In the genomic region with DNA sequence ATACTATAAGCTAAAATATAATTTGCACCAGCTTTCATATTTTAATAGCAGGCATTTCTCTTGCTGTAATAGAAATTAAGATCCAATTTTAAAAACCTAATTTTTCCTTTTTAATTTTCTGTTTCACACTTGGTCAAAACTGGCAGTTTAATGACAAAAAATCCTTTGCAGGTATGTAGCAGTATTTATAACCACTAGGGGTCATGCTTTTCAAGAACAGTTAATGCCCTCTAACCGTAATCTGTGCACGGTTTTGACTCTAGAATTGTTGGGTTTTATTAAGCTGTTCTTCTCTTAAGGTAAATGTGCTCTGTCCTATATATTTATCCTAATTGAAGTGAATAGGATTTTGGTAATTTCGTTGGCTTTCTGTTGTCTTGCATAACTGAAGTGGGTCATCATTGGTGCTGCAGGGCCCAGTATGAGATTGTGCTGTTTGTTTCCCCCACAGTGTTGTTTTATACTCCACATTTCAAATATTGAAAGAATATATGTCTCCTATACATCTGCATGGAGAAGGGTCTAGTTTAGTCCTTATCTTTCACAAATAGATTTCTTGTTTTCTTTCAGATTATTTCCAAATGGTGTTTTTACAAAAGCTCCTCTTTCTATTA, we compare ENCODE assay signal across 8 cellular contexts.
DNase-seq lines count a peak whose midpoint lies in the region; ATAC-seq and TF ChIP-seq lines count a peak whose summit lies in the region.

No MANE protein-coding gene starts in this region.

- CTCF ChIA-PET in activated CD8-positive, alpha-beta T cell treated with anti-CD3 and anti-CD28 coated beads for 36 hours (lab: Charles Lee): interaction anchor here (0.5 to 1.6 kb wide), 11 partner anchors 9 to 1116 kb away, joined by 3 to 10 read pairs (median 3); no protein-coding TSS in a partner anchor
- CTCF ChIA-PET in activated CD8-positive, alpha-beta T cell treated with anti-CD3 and anti-CD28 coated beads, Interleukin-2, amount 10 ng/mL, durations not matched to agents 7 days and 5 days (lab: Charles Lee): interaction anchor here (0.6 to 2.0 kb wide), 13 partner anchors 9 to 665 kb away, joined by 3 to 8 read pairs (median 3); no protein-coding TSS in a partner anchor

- ATAC-seq in activated CD8-positive, alpha-beta T cell treated with anti-CD3 and anti-CD28 coated beads for 36 hours: no peak
- ATAC-seq in activated CD8-positive, alpha-beta T cell treated with anti-CD3 and anti-CD28 coated beads, Interleukin-2, amount 10 ng/mL, durations not matched to agents 7 days and 5 days: no peak
- ATAC-seq in right lobe of liver: peak; percentile 76 to 83 (median 80)
- no peak for ATAC-seq in stimulated activated naive CD8-positive, alpha-beta T cell treated with anti-CD3 and anti-CD28 coated beads, Interleukin-15, amount 100 ng/mL, for 72 hours

- peak; percentile 83 for TF ChIP-seq CTCF in activated CD8-positive, alpha-beta T cell treated with anti-CD3 and anti-CD28 coated beads for 36 hours (IDR thresholded peaks at IDR 0.05)
- TF ChIP-seq CTCF in right lobe of liver (IDR thresholded peaks at IDR 0.05): peak; percentile 68 to 78 (median 77)

- intact Hi-C loops in activated CD8-positive, alpha-beta T cell treated with anti-CD3 and anti-CD28 coated beads for 36 hours (cut with micrococcal nuclease): no loop called here
- intact Hi-C loops in right lobe of liver (cut with DNase I): no loop called here

- no peak for DNase-seq in activated CD8-positive, alpha-beta T cell treated with anti-CD3 and anti-CD28 coated beads for 36 hours
- DNase-seq in activated CD8-positive, alpha-beta T cell treated with anti-CD3 and anti-CD28 coated beads, Interleukin-2, amount 10 ng/mL, durations not matched to agents 7 days and 5 days: no peak
- DNase-seq in NCI-H2227 (lab: John Stamatoyannopoulos, UW; ENCODE audit: unreplicated experiment): peak; percentile 35
- DNase-seq in cerebellar cortex (ENCODE audit: low spot score): peak; percentile 22
- no peak for DNase-seq in right lobe of liver
- DNase-seq in ureter (ENCODE audit: low spot score): no peak
- no peak for DNase-seq in activated gamma-delta T cell (lab: John Stamatoyannopoulos, UW)
- no peak for DNase-seq in stimulated activated naive CD8-positive, alpha-beta T cell treated with anti-CD3 and anti-CD28 coated beads, Interleukin-15, amount 100 ng/mL, for 72 hours

- H3K4me3 ChIP-seq in right lobe of liver: no peak overlapping the region

- peaks cover 7% of the 10 kb centered on the region for H3K36me3 Mint-ChIP-seq in activated CD8-positive, alpha-beta T cell treated with anti-CD3 and anti-CD28 coated beads for 36 hours (ENCODE audit: low read depth)
- H3K36me3 Mint-ChIP-seq in activated CD8-positive, alpha-beta T cell treated with anti-CD3 and anti-CD28 coated beads, Interleukin-2, amount 10 ng/mL, durations not matched to agents 7 days and 5 days (ENCODE audit: low read depth): peaks cover 8% of the 10 kb centered on the region

- no peak overlapping the region for H3K27ac ChIP-seq in right lobe of liver

- H3K4me1 ChIP-seq in right lobe of liver: no peaks in the 10 kb centered on the region

- no peaks in the 10 kb centered on the region for H3K27me3 ChIP-seq in right lobe of liver

- H3K36me3 ChIP-seq in right lobe of liver: no peaks in the 10 kb centered on the region

- no peak overlapping the region for H3K4me3 Mint-ChIP-seq in activated CD8-positive, alpha-beta T cell treated with anti-CD3 and anti-CD28 coated beads for 36 hours
- no peak overlapping the region for H3K4me3 Mint-ChIP-seq in activated CD8-positive, alpha-beta T cell treated with anti-CD3 and anti-CD28 coated beads, Interleukin-2, amount 10 ng/mL, durations not matched to agents 7 days and 5 days
- H3K4me3 Mint-ChIP-seq in stimulated activated naive CD8-positive, alpha-beta T cell treated with anti-CD3 and anti-CD28 coated beads, Interleukin-15, amount 100 ng/mL, for 72 hours: no peak overlapping the region

- H3K27me3 Mint-ChIP-seq in activated CD8-positive, alpha-beta T cell treated with anti-CD3 and anti-CD28 coated beads for 36 hours: no peaks in the 10 kb centered on the region
- no peaks in the 10 kb centered on the region for H3K27me3 Mint-ChIP-seq in activated CD8-positive, alpha-beta T cell treated with anti-CD3 and anti-CD28 coated beads, Interleukin-2, amount 10 ng/mL, durations not matched to agents 7 days and 5 days (ENCODE audit: low read depth)
- H3K27me3 Mint-ChIP-seq in stimulated activated naive CD8-positive, alpha-beta T cell treated with anti-CD3 and anti-CD28 coated beads, Interleukin-15, amount 100 ng/mL, for 72 hours: no peaks in the 10 kb centered on the region

- H3K9me3 Mint-ChIP-seq in activated CD8-positive, alpha-beta T cell treated with anti-CD3 and anti-CD28 coated beads for 36 hours: no peaks in the 10 kb centered on the region
- no peaks in the 10 kb centered on the region for H3K9me3 Mint-ChIP-seq in activated CD8-positive, alpha-beta T cell treated with anti-CD3 and anti-CD28 coated beads, Interleukin-2, amount 10 ng/mL, durations not matched to agents 7 days and 5 days (ENCODE audit: insufficient read depth)
- H3K9me3 Mint-ChIP-seq in stimulated activated naive CD8-positive, alpha-beta T cell treated with anti-CD3 and anti-CD28 coated beads, Interleukin-15, amount 100 ng/mL, for 72 hours: no peaks in the 10 kb centered on the region

- TF ChIP-seq POLR2A in right lobe of liver (IDR thresholded peaks at IDR 0.05): no peak

- WGBS in right lobe of liver (ENCODE audit: insufficient coverage, low coverage, low lambda C conversion rate, missing lambda C conversion rate): 10% methylated on average over 3 of the region's 3 CpGs

- no peaks in the 10 kb centered on the region for H3K9me3 ChIP-seq in right lobe of liver

- H3K4me1 Mint-ChIP-seq in activated CD8-positive, alpha-beta T cell treated with anti-CD3 and anti-CD28 coated beads for 36 hours (ENCODE audit: low read depth): no peaks in the 10 kb centered on the region
- H3K4me1 Mint-ChIP-seq in activated CD8-positive, alpha-beta T cell treated with anti-CD3 and anti-CD28 coated beads, Interleukin-2, amount 10 ng/mL, durations not matched to agents 7 days and 5 days (ENCODE audit: low read depth): no peaks in the 10 kb centered on the region
- no peaks in the 10 kb centered on the region for H3K4me1 Mint-ChIP-seq in stimulated activated naive CD8-positive, alpha-beta T cell treated with anti-CD3 and anti-CD28 coated beads, Interleukin-15, amount 100 ng/mL, for 72 hours

- POLR2A ChIA-PET in activated CD8-positive, alpha-beta T cell treated with anti-CD3 and anti-CD28 coated beads for 36 hours (lab: Charles Lee): no interaction called here
- POLR2A ChIA-PET in activated CD8-positive, alpha-beta T cell treated with anti-CD3 and anti-CD28 coated beads, Interleukin-2, amount 10 ng/mL, durations not matched to agents 7 days and 5 days (lab: Charles Lee): no interaction called here

- H3K27ac Mint-ChIP-seq in activated CD8-positive, alpha-beta T cell treated with anti-CD3 and anti-CD28 coated beads for 36 hours: no peak overlapping the region
- no peak overlapping the region for H3K27ac Mint-ChIP-seq in activated CD8-positive, alpha-beta T cell treated with anti-CD3 and anti-CD28 coated beads, Interleukin-2, amount 10 ng/mL, durations not matched to agents 7 days and 5 days
- H3K27ac Mint-ChIP-seq in stimulated activated naive CD8-positive, alpha-beta T cell treated with anti-CD3 and anti-CD28 coated beads, Interleukin-15, amount 100 ng/mL, for 72 hours: no peak overlapping the region

Comparison
In these comparisons a context has a peak if more than half of its experiments do, and no peak if none do; other contexts are left out.
1. ATAC-seq: peak in right lobe of liver (4 of 4); none in activated CD8-positive, alpha-beta T cell treated with anti-CD3 and anti-CD28 coated beads for 36 hours (single experiment), activated CD8-positive, alpha-beta T cell treated with anti-CD3 and anti-CD28 coated beads, Interleukin-2, amount 10 ng/mL, durations not matched to agents 7 days and 5 days (single experiment) and stimulated activated naive CD8-positive, alpha-beta T cell treated with anti-CD3 and anti-CD28 coated beads, Interleukin-15, amount 100 ng/mL, for 72 hours (single experiment).
2. DNase-seq: peak in NCI-H2227 (single experiment) and cerebellar cortex (single experiment); none in activated CD8-positive, alpha-beta T cell treated with anti-CD3 and anti-CD28 coated beads for 36 hours (single experiment), activated CD8-positive, alpha-beta T cell treated with anti-CD3 and anti-CD28 coated beads, Interleukin-2, amount 10 ng/mL, durations not matched to agents 7 days and 5 days (single experiment), right lobe of liver (0 of 3), ureter (single experiment), activated gamma-delta T cell (single experiment) and stimulated activated naive CD8-positive, alpha-beta T cell treated with anti-CD3 and anti-CD28 coated beads, Interleukin-15, amount 100 ng/mL, for 72 hours (0 of 2).